Comparison of ENCODE assay signal across 32 cellular contexts in genomic region chrX:93637591-93637990, GRCh38. TPM values are rescaled to one million over a fixed set of nuclear protein-coding genes. Genes with fewer than 3 reads are reported as not detected.
"Had no signal": no experiment of that assay in that cellular context is flagged by ENCODE, and none has a peak within 500 bp of the region (broad histone marks: within the 10 kb centered on the region; RNA-seq: fewer than 3 reads in every experiment).

No MANE protein-coding gene starts in this region.

- H3K9me2 ChIP-seq: SK-N-SH had no signal

- H3K9me3 Mint-ChIP-seq: activated CD4-positive, alpha-beta memory T cell treated with anti-CD3 and anti-CD28 coated beads, Interleukin-2, amount 10 ng/mL, durations not matched to agents 7 days and 5 days; activated naive CD4-positive, alpha-beta T cell treated with anti-CD3 and anti-CD28 coated beads for 36 hours; activated T-helper 17 cell treated with anti-CD3 and anti-CD28 coated beads, Interleukin-2, amount 50 U/mL, for 72 hours had no signal

- H3K36me3 ChIP-seq: brain microvascular endothelial cell, cardiac muscle cell, Peyer's patch, SJCRH30 had no signal

- H3K27ac ChIP-seq: brain microvascular endothelial cell, cardiac muscle cell, Peyer's patch, RWPE1, SJCRH30, VCaP had no signal

- H3K4me2 ChIP-seq: SK-N-SH had no signal

- H3K9me3 ChIP-seq: Peyer's patch, SJCRH30, SK-N-SH had no signal

- FAIRE-seq: astrocyte had no signal

- H3K4me3 Mint-ChIP-seq: activated CD4-positive, alpha-beta memory T cell treated with anti-CD3 and anti-CD28 coated beads, Interleukin-2, amount 10 ng/mL, durations not matched to agents 7 days and 5 days; activated CD4-positive, alpha-beta T cell treated with anti-CD3 and anti-CD28 coated beads for 36 hours; activated naive CD4-positive, alpha-beta T cell treated with anti-CD3 and anti-CD28 coated beads for 36 hours; activated naive CD8-positive, alpha-beta T cell; activated T-helper 17 cell treated with anti-CD3 and anti-CD28 coated beads, Interleukin-2, amount 50 U/mL, for 72 hours had no signal

- H3K4me3 ChIP-seq: cardiac muscle cell, Peyer's patch, SJCRH30 had no signal

- DNase-seq: activated CD4-positive, alpha-beta memory T cell treated with anti-CD3 and anti-CD28 coated beads, Interleukin-2, amount 10 ng/mL, durations not matched to agents 7 days and 5 days; activated CD4-positive, alpha-beta T cell treated with anti-CD3 and anti-CD28 coated beads for 36 hours; activated CD4-positive, alpha-beta T cell treated with anti-CD3 and anti-CD28 coated beads, Interleukin-2, amount 50 U/mL, for 1 hour; activated gamma-delta T cell; activated naive CD4-positive, alpha-beta T cell treated with anti-CD3 and anti-CD28 coated beads for 36 hours; activated T-cell treated with anti-CD3 and anti-CD28 coated beads for 4 hours; activated T-cell treated with anti-CD3 and anti-CD28 coated beads, Interleukin-2, amount 50 U/mL, for 48 hours; amygdala; brain microvascular endothelial cell; NCI-H1092 treated with DMSO at 0.1 percent for 48 hours; NCI-H1417 treated with DMSO at 0.1 percent for 48 hours; NCI-H1694; NCI-H2029 treated with DMSO at 0.1 percent for 48 hours; NCI-H345; NCI-H510A; NCI-H526 treated with DMSO at 0.1 percent for 48 hours; NCI-H82; OCI-M1; Peyer's patch; Right ventricle myocardium superior; SJCRH30; SK-N-SH; T-helper 1 cell had no signal

- H3K27ac Mint-ChIP-seq: activated CD4-positive, alpha-beta memory T cell treated with anti-CD3 and anti-CD28 coated beads, Interleukin-2, amount 10 ng/mL, durations not matched to agents 7 days and 5 days; activated CD4-positive, alpha-beta T cell treated with anti-CD3 and anti-CD28 coated beads for 36 hours; activated naive CD4-positive, alpha-beta T cell treated with anti-CD3 and anti-CD28 coated beads for 36 hours; activated naive CD8-positive, alpha-beta T cell; activated T-helper 17 cell treated with anti-CD3 and anti-CD28 coated beads, Interleukin-2, amount 50 U/mL, for 72 hours had no signal

- H3K27me3 ChIP-seq: brain microvascular endothelial cell, cardiac muscle cell, Peyer's patch, SJCRH30 had no signal

- H3K27me3 Mint-ChIP-seq: activated CD4-positive, alpha-beta memory T cell treated with anti-CD3 and anti-CD28 coated beads, Interleukin-2, amount 10 ng/mL, durations not matched to agents 7 days and 5 days; activated naive CD8-positive, alpha-beta T cell; activated T-helper 17 cell treated with anti-CD3 and anti-CD28 coated beads, Interleukin-2, amount 50 U/mL, for 72 hours had no signal

- H3K4me1 Mint-ChIP-seq: activated CD4-positive, alpha-beta memory T cell treated with anti-CD3 and anti-CD28 coated beads, Interleukin-2, amount 10 ng/mL, durations not matched to agents 7 days and 5 days; activated CD4-positive, alpha-beta T cell treated with anti-CD3 and anti-CD28 coated beads for 36 hours; activated T-helper 17 cell treated with anti-CD3 and anti-CD28 coated beads, Interleukin-2, amount 50 U/mL, for 72 hours had no signal

- ATAC-seq: activated CD4-positive, alpha-beta T cell treated with anti-CD3 and anti-CD28 coated beads for 36 hours; activated T-helper 17 cell treated with anti-CD3 and anti-CD28 coated beads, Interleukin-2, amount 50 U/mL, for 72 hours had no signal

- H3K36me3 Mint-ChIP-seq: activated naive CD8-positive, alpha-beta T cell had no signal

- H3K4me1 ChIP-seq: Peyer's patch, SJCRH30 had no signal

RNA-seq across cellular contexts. Expression of gene NAP1L3, which starts 35.8 kb away (rescaled TPM):
- total RNA-seq: MCF 10A had no signal

RNA-seq across cellular contexts. Expression of gene FAM133A, which starts 36.4 kb away (rescaled TPM):
- total RNA-seq: activated CD4-positive, alpha-beta memory T cell treated with anti-CD3 and anti-CD28 coated beads, Interleukin-2, amount 10 ng/mL, durations not matched to agents 7 days and 5 days; activated CD4-positive, alpha-beta T cell treated with anti-CD3 and anti-CD28 coated beads for 36 hours; activated CD8-positive, alpha-beta memory T cell treated with anti-CD3 and anti-CD28 coated beads for 36 hours; activated naive CD4-positive, alpha-beta T cell treated with anti-CD3 and anti-CD28 coated beads for 36 hours; activated T-helper 17 cell treated with anti-CD3 and anti-CD28 coated beads, Interleukin-2, amount 50 U/mL, for 72 hours; MCF 10A; Peyer's patch; Right ventricle myocardium superior; SJCRH30; T-helper 2 cell treated with Interferon-gamma antibody and Interleukin-4, amounts not matched to agents 100 ng/mL and 5 ng/mL, for 36 hours had no signal
